Comparison of ENCODE assay signal across 18 cellular contexts in genomic region chr12:124082676-124083075, GRCh38.
DNase-seq lines count a peak whose midpoint lies in the region; ATAC-seq, FAIRE-seq and TF ChIP-seq lines count a peak whose summit lies in the region.
"Had no signal": no experiment of that assay in that cellular context is flagged by ENCODE, and none has a peak within 500 bp of the region (broad histone marks: within the 10 kb centered on the region; RNA-seq: fewer than 3 reads in every experiment).

No MANE protein-coding gene starts in this region.

- peak overlapping the region; percentile 24 for H4K8ac ChIP-seq in neuronal stem cell (ENCODE audit: low read depth, low read length)

- no peak overlapping the region for H3K4me3 ChIP-seq in K562
- H3K4me3 ChIP-seq in neuronal stem cell (ENCODE audit: low read length in 2 of 2), result no peak overlapping the region
- no peak overlapping the region for H3K4me3 ChIP-seq in MG63
- H3K4me3 ChIP-seq: BLaER1 treated with 17β-estradiol and CSF1 and Interleukin-3, amounts not matched to agents 10 nM and 100 nM had no signal

- H3K4me2 ChIP-seq in K562 (ENCODE audit: insufficient read depth, low read length) (no peak overlapping the region), neuronal stem cell (ENCODE audit: insufficient read depth, low read length, poor library complexity, severe bottlenecking) (no peak overlapping the region)
- H3K4me2 ChIP-seq: BLaER1 treated with 17β-estradiol and CSF1 and Interleukin-3, amounts not matched to agents 10 nM and 100 nM had no signal

- no peak for FAIRE-seq in K562 (lab: Jason Lieb, UNC)
- FAIRE-seq: G401.6, GM12891 had no signal

- H2AFZ ChIP-seq in K562 (ENCODE audit: low read depth, low read length) (no peak overlapping the region), neuronal stem cell (ENCODE audit: low read length) (no peak overlapping the region)

- H3K9ac ChIP-seq in K562 (ENCODE audit: insufficient read depth in 1 of 2, low read depth in 2 of 2, low read length in 2 of 2), result no peak overlapping the region
- H3K9ac ChIP-seq in neuronal stem cell (ENCODE audit: low read depth, low read length, poor library complexity), result no peak overlapping the region
- H3K9ac ChIP-seq: BLaER1 treated with 17β-estradiol and CSF1 and Interleukin-3, amounts not matched to agents 10 nM and 100 nM had no signal

- POLR2A ChIA-PET in K562 (lab: Yijun Ruan, JAX), result interaction anchor here (0.7 kb wide), 1 partner anchor 107 kb away, joined by 4 read pairs; no protein-coding TSS in a partner anchor

- H3K27ac ChIP-seq in K562 (ENCODE audit: extremely low read depth, low read depth, low read length), result no peak overlapping the region
- H3K27ac ChIP-seq in neuronal stem cell (replicated peaks; ENCODE audit: low read length), result no peak overlapping the region
- H3K27ac ChIP-seq: BLaER1 treated with 17β-estradiol and CSF1 and Interleukin-3, amounts not matched to agents 10 nM and 100 nM; HL-60 had no signal

- no peaks in the 10 kb centered on the region; the same call in 1 of the 2 replicates for H4K20me1 ChIP-seq in K562 (replicated peaks; ENCODE audit: control insufficient read depth, insufficient read depth, low read length)
- H4K20me1 ChIP-seq: BLaER1 treated with 17β-estradiol and CSF1 and Interleukin-3, amounts not matched to agents 10 nM and 100 nM had no signal

- no peaks in the 10 kb centered on the region for H3K36me3 ChIP-seq in K562 (ENCODE audit: control insufficient read depth, insufficient read depth, low read length)
- no peaks in the 10 kb centered on the region for H3K36me3 ChIP-seq in neuronal stem cell (replicated peaks in 1 of 2; ENCODE audit: control insufficient read depth in 2 of 2, insufficient read depth in 2 of 2, low read length in 2 of 2)
- H3K36me3 ChIP-seq in MG63, result no peaks in the 10 kb centered on the region
- H3K36me3 ChIP-seq: BLaER1 treated with 17β-estradiol and CSF1 and Interleukin-3, amounts not matched to agents 10 nM and 100 nM had no signal

- no peak overlapping the region for H3K4ac ChIP-seq in neuronal stem cell (ENCODE audit: low read length)

- TF ChIP-seq POLR2A in K562 (conservative IDR thresholded peaks at IDR 0.05), result no peak

- no peak overlapping the region for H2BK5ac ChIP-seq in neuronal stem cell (ENCODE audit: low read length)

- H3K27me3 ChIP-seq in K562 (ENCODE audit: control insufficient read depth in 2 of 2, insufficient read depth in 2 of 2, low read length in 2 of 2), result peaks cover 41 to 81% of the 10 kb centered on the region in 2 experiments
- no peaks in the 10 kb centered on the region for H3K27me3 ChIP-seq in neuronal stem cell (ENCODE audit: control insufficient read depth in 3 of 3, insufficient read depth in 3 of 3, low read depth in 1 of 3, low read length in 3 of 3)
- no peaks in the 10 kb centered on the region for H3K27me3 ChIP-seq in MG63
- H3K27me3 ChIP-seq: BLaER1 treated with 17β-estradiol and CSF1 and Interleukin-3, amounts not matched to agents 10 nM and 100 nM had no signal

- DNase-seq in D341Med (ENCODE audit: low spot score) (peak; percentile 59), NCI-H524 (lab: John Stamatoyannopoulos, UW) (peak; percentile 83 to 90), K562 (ENCODE audit: extremely low read depth in 1 of 4, low spot score in 3 of 4) (no peak), neuronal stem cell (ENCODE audit: low spot score) (no peak), NCI-H345 (lab: John Stamatoyannopoulos, UW) (no peak), NCI-H2081 treated with DMSO at 0.1 percent for 48 hours (lab: John Stamatoyannopoulos, UW) (no peak), MG63 (no peak)
- DNase-seq: ACHN; CD4-positive, CD25-positive, alpha-beta regulatory T cell; DMS153; DMS79 treated with DMSO at 0.1 percent for 48 hours; EL; HCEC 1CT; KBM-7 had no signal

- 20% methylated on average over 4 of the region's 4 CpGs for WGBS in K562 (ENCODE audit: insufficient coverage, low coverage, missing lambda C conversion rate)
- no CpG with 5 or more reads among the region's 4 CpGs for WGBS in neuronal stem cell (ENCODE audit: extremely low coverage in 2 of 2, insufficient read length in 2 of 2, insufficient replicate concordance in 1 of 2), 2 donors

- no peak overlapping the region for H2BK120ac ChIP-seq in neuronal stem cell (ENCODE audit: low read depth, low read length)

- H3K79me2 ChIP-seq in K562 (ENCODE audit: control insufficient read depth, insufficient read depth, low read length), result no peaks in the 10 kb centered on the region

- no peak overlapping the region for H2BK12ac ChIP-seq in neuronal stem cell (ENCODE audit: low read length)

- intact Hi-C loops in K562 (cut with micrococcal nuclease), result no loop called here

- H3K18ac ChIP-seq in neuronal stem cell (ENCODE audit: low read length), result peak overlapping the region; percentile 0

- TF ChIP-seq RAD21 in K562 (CRISPR knock-in tag; conservative IDR thresholded peaks at IDR 0.05 in 1 of 2, IDR thresholded peaks at IDR 0.05 in 1 of 2), result no peak

- CTCF ChIA-PET in K562 (lab: Yijun Ruan, JAX; ENCODE audit: low intra/inter-chr PET ratio), result no interaction called here

- H2AK5ac ChIP-seq in neuronal stem cell (ENCODE audit: low read depth, low read length), result no peak overlapping the region

- no peak for TF ChIP-seq EP300 in K562 (IDR thresholded peaks at IDR 0.05; ENCODE audit: low read length)

- no TSS peak for BruUV-seq in K562 (replicated peaks; lab: Mats Ljungman, UMichigan)

- no peaks in the 10 kb centered on the region for H3K9me1 ChIP-seq in K562 (ENCODE audit: control insufficient read depth, insufficient read depth, low read length)

- no peak overlapping the region for H3K23ac ChIP-seq in neuronal stem cell (ENCODE audit: low read depth, low read length, poor library complexity)

- no peaks in the 10 kb centered on the region for H3K9me3 ChIP-seq in K562 (replicated peaks; ENCODE audit: control insufficient read depth, insufficient read depth, low read depth, low read length)
- no peaks in the 10 kb centered on the region for H3K9me3 ChIP-seq in neuronal stem cell (replicated peaks in 1 of 2; ENCODE audit: control insufficient read depth in 2 of 2, insufficient read depth in 1 of 2, low read depth in 1 of 2, low read length in 2 of 2)
- no peaks in the 10 kb centered on the region for H3K9me3 ChIP-seq in MG63
- H3K9me3 ChIP-seq: BLaER1 treated with 17β-estradiol and CSF1 and Interleukin-3, amounts not matched to agents 10 nM and 100 nM had no signal

- H2BK15ac ChIP-seq in neuronal stem cell (ENCODE audit: low read length), result no peak overlapping the region

- ATAC-seq in K562, result no peak

- H3K4me1 ChIP-seq in K562 (replicated peaks in 1 of 2; ENCODE audit: control insufficient read depth in 2 of 2, insufficient read depth in 2 of 2, low read length in 2 of 2), result peaks cover 0 to 2% of the 10 kb centered on the region in 2 experiments; a peak in 1 of 5 replicates
- peaks cover 3 to 6% of the 10 kb centered on the region in 2 donors for H3K4me1 ChIP-seq in neuronal stem cell (ENCODE audit: control insufficient read depth in 2 of 2, insufficient read depth in 1 of 2, low read depth in 1 of 2, low read length in 2 of 2)

- no peak for TF ChIP-seq CTCF in K562 (IDR thresholded peaks at IDR 0.05 in 2 of 3, conservative IDR thresholded peaks at IDR 0.05 in 1 of 3; ENCODE audit: insufficient read depth in 2 of 3, low read depth in 1 of 3, low read length in 3 of 3)

- H3K79me1 ChIP-seq in neuronal stem cell (ENCODE audit: low read depth, low read length), result no peaks in the 10 kb centered on the region

- no peak overlapping the region for H4K91ac ChIP-seq in neuronal stem cell (ENCODE audit: low read depth, low read length, poor library complexity)

- in situ Hi-C loops in K562 (cut with MboI), result no loop called here

- no peak overlapping the region for H3K14ac ChIP-seq in neuronal stem cell (ENCODE audit: low read length)

TF ChIP-seq in K562, 482 proteins besides CTCF, POLR2A, EP300 and RAD21 (continues in another document):
- no peak for TF ChIP-seq TAF7 (tag; IDR thresholded peaks at IDR 0.05)
- TF ChIP-seq TFE3 (CRISPR knock-in tag; IDR thresholded peaks at IDR 0.05), result peak; percentile 64

Comparison
In these comparisons a context has a peak if more than half of its experiments do, and no peak if none do; other contexts are left out.
1. DNase-seq: peak in D341Med (single experiment) and NCI-H524 (2 of 2); none in K562 (0 of 4), neuronal stem cell (single experiment), NCI-H345 (single experiment), NCI-H2081 treated with DMSO at 0.1 percent for 48 hours (single experiment) and MG63 (single experiment).